ENCODE assay signal across 19 cellular contexts in genomic region chr1:2561446-2561845, GRCh38. TPM values are rescaled to one million over a fixed set of nuclear protein-coding genes. Genes with fewer than 3 reads are reported as not detected.
DNase-seq lines count a peak whose midpoint lies in the region; ATAC-seq and TF ChIP-seq lines count a peak whose summit lies in the region.
"Had no signal": no experiment of that assay in that cellular context is flagged by ENCODE, and none has a peak within 500 bp of the region (broad histone marks: within the 10 kb centered on the region; RNA-seq: fewer than 3 reads in every experiment).

No MANE protein-coding gene starts in this region.

- H3K27me3 ChIP-seq in BLaER1: no peaks in the 10 kb centered on the region
- peaks cover 6% of the 10 kb centered on the region; the same call in 1 of the 2 replicates for H3K27me3 ChIP-seq in MM.1S (replicated peaks; ENCODE audit: insufficient read depth, low read length)
- H3K27me3 ChIP-seq in upper lobe of right lung: no peaks in the 10 kb centered on the region

- H3K9ac ChIP-seq in BLaER1 (0 out of 2 replicates have a peak overlapping the region, but pooled peaks have one; percentile 57), MM.1S (ENCODE audit: low read length) (no peak overlapping the region)

- H2AFZ ChIP-seq in MM.1S (ENCODE audit: low read length): no peak overlapping the region

- H3K4me3 ChIP-seq in BLaER1 (no peak overlapping the region), MM.1S (ENCODE audit: low read length) (no peak overlapping the region), upper lobe of right lung (no peak overlapping the region)

- H3K27me3 Mint-ChIP-seq in activated B cell treated with CpG ODN at 0.5 μM for 24 hours (no peaks in the 10 kb centered on the region), memory B cell (no peaks in the 10 kb centered on the region)

- H3K4me1 Mint-ChIP-seq in activated B cell treated with CpG ODN at 0.5 μM for 24 hours (peaks cover 23% of the 10 kb centered on the region), memory B cell (peaks cover 23% of the 10 kb centered on the region)

- no peak for TF ChIP-seq CTCF in activated B cell treated with CpG ODN at 0.5 μM for 24 hours (IDR thresholded peaks at IDR 0.05)
- no peak for TF ChIP-seq CTCF in MM.1S (IDR thresholded peaks at IDR 0.05; ENCODE audit: low read length)
- no peak for TF ChIP-seq CTCF in upper lobe of right lung (IDR thresholded peaks at IDR 0.05)

- H3K4me1 ChIP-seq in BLaER1: peaks cover 97% of the 10 kb centered on the region
- H3K4me1 ChIP-seq in MM.1S (ENCODE audit: low read length): 0 out of 2 replicates have a peak, but pooled peaks cover 4% of the 10 kb centered on the region
- peaks cover 19% of the 10 kb centered on the region for H3K4me1 ChIP-seq in upper lobe of right lung

- intact Hi-C loops in activated B cell treated with CpG ODN at 0.5 μM for 24 hours (cut with micrococcal nuclease): no loop called here
- intact Hi-C loops in upper lobe of right lung (cut with DNase I): no loop called here

- no peaks in the 10 kb centered on the region for H3F3A ChIP-seq in MM.1S (ENCODE audit: insufficient read depth, low read length)

- peaks cover 12% of the 10 kb centered on the region for H3K79me2 ChIP-seq in MM.1S (ENCODE audit: low read length)

- H3K4me3 Mint-ChIP-seq in activated B cell treated with CpG ODN at 0.5 μM for 24 hours (no peak overlapping the region), memory B cell (no peak overlapping the region)
- H3K4me3 Mint-ChIP-seq: brain, HFFc6 had no signal

- H3K36me3 Mint-ChIP-seq in activated B cell treated with CpG ODN at 0.5 μM for 24 hours (ENCODE audit: low read depth) (peaks cover 40% of the 10 kb centered on the region), memory B cell (peaks cover 11% of the 10 kb centered on the region)
- H3K36me3 Mint-ChIP-seq: brain had no signal

- no peaks in the 10 kb centered on the region for H3K9me3 ChIP-seq in BLaER1
- no peaks in the 10 kb centered on the region for H3K9me3 ChIP-seq in MM.1S (replicated peaks; ENCODE audit: insufficient read depth, low read length)
- no peaks in the 10 kb centered on the region for H3K9me3 ChIP-seq in upper lobe of right lung

- H4K20me1 ChIP-seq in BLaER1 (no peaks in the 10 kb centered on the region), MM.1S (ENCODE audit: insufficient read depth, low read length) (no peaks in the 10 kb centered on the region)

- H3K36me3 ChIP-seq in BLaER1: no peaks in the 10 kb centered on the region
- H3K36me3 ChIP-seq in MM.1S (replicated peaks; ENCODE audit: insufficient read depth, low read length): no peaks in the 10 kb centered on the region
- peaks cover 56% of the 10 kb centered on the region for H3K36me3 ChIP-seq in upper lobe of right lung

- CTCF ChIA-PET in activated B cell treated with CpG ODN at 0.5 μM for 24 hours (lab: Charles Lee): interaction anchor here (0.6 to 2.2 kb wide), 7 partner anchors 14 to 95 kb away, joined by 3 to 11 read pairs (median 3); no protein-coding TSS in a partner anchor

- DNase-seq in NCI-H146 (lab: John Stamatoyannopoulos, UW) (peak; percentile 41), NCI-H146 treated with DMSO at 0.1 percent for 48 hours (lab: John Stamatoyannopoulos, UW; ENCODE audit: unreplicated experiment) (no peak), activated B cell treated with CpG ODN at 0.5 μM for 24 hours (no peak), memory B cell (ENCODE audit: low spot score in 2 of 2) (no peak), MM.1S (no peak), upper lobe of right lung (no peak)
- DNase-seq in effector CD8-positive, alpha-beta T cell (lab: John Stamatoyannopoulos, UW): no peak
- DNase-seq: 8988T; activated CD4-positive, alpha-beta T cell treated with anti-CD3 and anti-CD28 coated beads for 4 hours; AML-193; glutamatergic neuron; HFFc6; left cardiac atrium; NCI-H1105 treated with DMSO at 0.1 percent for 48 hours; stimulated activated CD4-positive, alpha-beta T cell treated with anti-CD3 and anti-CD28 coated beads, Interleukin-4, amount 100 ng/mL, for 1 hour had no signal

- H3K27ac ChIP-seq in BLaER1 (peak overlapping the region; percentile 61), MM.1S (ENCODE audit: low read length) (no peak overlapping the region), upper lobe of right lung (no peak overlapping the region)

- no peaks in the 10 kb centered on the region for H3K9me2 ChIP-seq in MM.1S (replicated peaks; ENCODE audit: insufficient read depth, low read length)

- H3K9me3 Mint-ChIP-seq in activated B cell treated with CpG ODN at 0.5 μM for 24 hours (no peaks in the 10 kb centered on the region), memory B cell (no peaks in the 10 kb centered on the region)
- H3K9me3 Mint-ChIP-seq: brain, HFFc6 had no signal

- POLR2A ChIA-PET in activated B cell treated with CpG ODN at 0.5 μM for 24 hours (lab: Charles Lee): interaction anchor here (1.0 to 2.4 kb wide), 6 partner anchors 13 to 24 kb away, joined by 4 to 23 read pairs (median 5); no protein-coding TSS in a partner anchor

- peak overlapping the region; percentile 92 for H3K4me2 ChIP-seq in BLaER1
- H3K4me2 ChIP-seq in MM.1S (ENCODE audit: low read depth, low read length): no peak overlapping the region

- ATAC-seq in activated B cell treated with CpG ODN at 0.5 μM for 24 hours (ENCODE audit: low read depth) (no peak), memory B cell (ENCODE audit: low read depth) (no peak), upper lobe of right lung (no peak)
- ATAC-seq: left cardiac atrium, Right ventricle myocardium inferior had no signal

- H3K27ac Mint-ChIP-seq in activated B cell treated with CpG ODN at 0.5 μM for 24 hours (peak overlapping the region; percentile 13), memory B cell (peak overlapping the region; percentile 60)
- H3K27ac Mint-ChIP-seq: brain, HFFc6 had no signal

RNA-seq across cellular contexts. Expression of gene TNFRSF14, which starts 5.3 kb away (rescaled TPM):
- total RNA-seq in activated B cell treated with CpG ODN at 0.5 μM for 24 hours: 140 and 148 TPM in 2 replicates
- total RNA-seq in upper lobe of right lung: 133 TPM

RNA-seq across cellular contexts. Expression of gene PRXL2B, which starts 25.1 kb away (rescaled TPM):
- total RNA-seq in activated B cell treated with CpG ODN at 0.5 μM for 24 hours: 12.6 and 13.5 TPM in 2 replicates
- 25.9 TPM for total RNA-seq in upper lobe of right lung

RNA-seq across cellular contexts. Expression of gene HES5, which starts 31.4 kb away (rescaled TPM):
- total RNA-seq in activated B cell treated with CpG ODN at 0.5 μM for 24 hours: not detected in 2 replicates
- total RNA-seq in upper lobe of right lung: 1.5 TPM
- total RNA-seq: pulmonary artery endothelial cell had no signal

RNA-seq across cellular contexts. Expression of gene PANK4, which starts 35.0 kb away (rescaled TPM):
- total RNA-seq in activated B cell treated with CpG ODN at 0.5 μM for 24 hours (43.1 and 54.0 TPM in 2 replicates), upper lobe of right lung (36.4 TPM)
